In the genomic region with DNA sequence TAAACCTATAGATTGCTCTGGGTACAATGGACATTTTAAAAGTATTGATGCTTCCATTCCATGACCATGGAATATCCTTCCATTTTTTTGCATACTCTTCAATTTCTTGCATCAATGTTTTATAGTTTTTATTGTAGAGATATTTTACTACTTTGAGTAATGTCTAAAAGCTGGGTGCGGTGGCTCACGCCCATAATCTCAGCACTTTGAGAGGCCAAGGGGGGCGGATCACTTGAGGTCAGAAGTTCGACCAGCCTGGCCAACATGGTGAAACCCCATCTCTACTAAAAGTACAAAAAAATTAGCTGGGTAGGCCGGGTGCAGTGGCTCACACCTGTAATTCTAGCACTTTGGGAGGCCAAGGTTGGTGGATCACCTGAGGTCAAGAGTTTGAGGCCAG, we compare ENCODE assay signal across 22 cellular contexts.
DNase-seq lines count a peak whose midpoint lies in the region; ATAC-seq, FAIRE-seq and TF ChIP-seq lines count a peak whose summit lies in the region.
"Had no signal": no experiment of that assay in that cellular context is flagged by ENCODE, and none has a peak within 500 bp of the region (broad histone marks: within the 10 kb centered on the region; RNA-seq: fewer than 3 reads in every experiment).

No MANE protein-coding gene starts in this region.

- H3K27ac Mint-ChIP-seq in CD4-positive, alpha-beta T cell = no peak overlapping the region
- H3K27ac Mint-ChIP-seq: CD8-positive, alpha-beta T cell had no signal

- no peak overlapping the region for H3K9ac ChIP-seq in K562 (ENCODE audit: insufficient read depth in 1 of 2, low read depth in 2 of 2, low read length in 2 of 2)
- H3K9ac ChIP-seq: BLaER1 had no signal

- intact Hi-C loops in K562 (cut with micrococcal nuclease) (no loop called here), left colon (cut with DNase I, micrococcal nuclease) (no loop called here), transverse colon (cut with DNase I; ENCODE audit: low total_unique reads) (no loop called here)
- intact Hi-C loops in CD4-positive, alpha-beta T cell (cut with DNase I, micrococcal nuclease) = no loop called here

- H4K20me1 ChIP-seq in K562 (replicated peaks; ENCODE audit: control insufficient read depth, insufficient read depth, low read length) = no peaks in the 10 kb centered on the region
- H4K20me1 ChIP-seq: BLaER1 had no signal

- in situ Hi-C loops in K562 (cut with MboI) (no loop called here), transverse colon (cut with MboI; ENCODE audit: low pct_ligation_motif_present in 1 of 4, low pct_unique_long_range_greater_than_20kb in 1 of 4, low sequenced_read_pairs in 3 of 4) (no loop called here)

- H3K27ac ChIP-seq in K562 (ENCODE audit: extremely low read depth, low read depth, low read length) = no peak overlapping the region
- H3K27ac ChIP-seq in transverse colon = no peak overlapping the region
- no peak overlapping the region for H3K27ac ChIP-seq in CD4-positive, alpha-beta T cell (ENCODE audit: low read depth, low read length)
- H3K27ac ChIP-seq: 22Rv1, BLaER1 had no signal

- TF ChIP-seq CTCF in K562 (IDR thresholded peaks at IDR 0.05 in 2 of 3, conservative IDR thresholded peaks at IDR 0.05 in 1 of 3; ENCODE audit: insufficient read depth in 2 of 3, low read depth in 1 of 3, low read length in 3 of 3) = no peak
- no peak for TF ChIP-seq CTCF in transverse colon (IDR thresholded peaks at IDR 0.05)
- TF ChIP-seq CTCF in CD4-positive, alpha-beta T cell (IDR thresholded peaks at IDR 0.05) = no peak

- H3K4me1 ChIP-seq in K562 (replicated peaks in 1 of 2; ENCODE audit: control insufficient read depth in 2 of 2, insufficient read depth in 2 of 2, low read length in 2 of 2) = 0 out of 5 replicates have a peak, but pooled peaks cover 0 to under 1% of the 10 kb centered on the region in 2 experiments
- peaks cover 0 to 14% (median 3%) of the 10 kb centered on the region in 4 donors for H3K4me1 ChIP-seq in transverse colon
- H3K4me1 ChIP-seq: BE2C, BLaER1, Caco-2 had no signal

- H3K4me3 ChIP-seq in K562 = no peak overlapping the region
- no peak overlapping the region for H3K4me3 ChIP-seq in transverse colon
- H3K4me3 ChIP-seq: BLaER1 had no signal

- POLR2A ChIA-PET in K562 (lab: Yijun Ruan, JAX) = interaction anchor here (0.6 kb wide), 1 partner anchor 237 kb away, joined by 3 read pairs; no protein-coding TSS in a partner anchor
- POLR2A ChIA-PET in CD4-positive, alpha-beta T cell (lab: Charles Lee) = interaction anchor here (0.8 to 2.6 kb wide), 4 partner anchors 10 to 91 kb away, joined by 3 to 8 read pairs (median 6); no protein-coding TSS in a partner anchor

- no peak for FAIRE-seq in K562 (lab: Jason Lieb, UNC)
- FAIRE-seq: A204.1, D721Med, G401.6, GM12891, GM19239 had no signal

- 95% methylated on average over 5 of the region's 5 CpGs for WGBS in K562 (ENCODE audit: insufficient coverage, low coverage, missing lambda C conversion rate)
- 60 to 77% methylated on average over 1 to 5 of the region's 5 CpGs for WGBS in transverse colon (ENCODE audit: low coverage in 1 of 2), 2 donors

- no peaks in the 10 kb centered on the region for H3K9me1 ChIP-seq in K562 (ENCODE audit: control insufficient read depth, insufficient read depth, low read length)

- no peaks in the 10 kb centered on the region for H3K27me3 ChIP-seq in K562 (ENCODE audit: control insufficient read depth in 2 of 2, insufficient read depth in 2 of 2, low read length in 2 of 2)
- no peaks in the 10 kb centered on the region for H3K27me3 ChIP-seq in transverse colon
- no peaks in the 10 kb centered on the region for H3K27me3 ChIP-seq in CD4-positive, alpha-beta T cell (ENCODE audit: control insufficient read depth, insufficient read depth, low read length)
- H3K27me3 ChIP-seq: BE2C, BLaER1 had no signal

- H2AFZ ChIP-seq in K562 (ENCODE audit: low read depth, low read length) = no peak overlapping the region

- TF ChIP-seq POLR2A in K562 (conservative IDR thresholded peaks at IDR 0.05) = no peak
- TF ChIP-seq POLR2A in transverse colon (IDR thresholded peaks at IDR 0.05) = no peak

- no peaks in the 10 kb centered on the region for H3K9me3 Mint-ChIP-seq in CD4-positive, alpha-beta T cell

- BruUV-seq in K562 (replicated peaks; lab: Mats Ljungman, UMichigan) = no TSS peak

- DNase-seq in K562 (ENCODE audit: extremely low read depth in 1 of 4, low spot score in 3 of 4) (no peak), left colon (peak; percentile 30 to 46), transverse colon (peak; percentile 57), T-helper 2 cell (no peak)
- no peak for DNase-seq in CD4-positive, alpha-beta T cell
- DNase-seq: ACHN; BE2C; C1 segment of cervical spinal cord; Caco-2; Calu3; CD4-positive, CD25-positive, alpha-beta regulatory T cell; CD8-positive, alpha-beta T cell; DMS79 treated with DMSO at 0.1 percent for 48 hours; GF-D8 had no signal

- no peak for ATAC-seq in K562
- peak; percentile 84 for ATAC-seq in left colon
- ATAC-seq in CD4-positive, alpha-beta T cell (ENCODE audit: poor library complexity) = no peak
- ATAC-seq: CD8-positive, alpha-beta T cell had no signal

- H3K4me3 Mint-ChIP-seq in CD4-positive, alpha-beta T cell = no peak overlapping the region
- H3K4me3 Mint-ChIP-seq: CD14-positive monocyte; CD4-positive, CD25-positive, alpha-beta regulatory T cell; CD8-positive, alpha-beta T cell had no signal

- H3K27me3 Mint-ChIP-seq in CD4-positive, alpha-beta T cell = no peaks in the 10 kb centered on the region
- H3K27me3 Mint-ChIP-seq: CD4-positive, CD25-positive, alpha-beta regulatory T cell had no signal

- peaks cover 28% of the 10 kb centered on the region for H3K79me2 ChIP-seq in K562 (ENCODE audit: control insufficient read depth, insufficient read depth, low read length)

- CTCF ChIA-PET in K562 (lab: Yijun Ruan, JAX; ENCODE audit: low intra/inter-chr PET ratio) = no interaction called here
- CTCF ChIA-PET in CD4-positive, alpha-beta T cell (lab: Charles Lee) = interaction anchor here (1.0 to 1.1 kb wide), 2 partner anchors 15 to 17 kb away, joined by 3 to 5 read pairs; no protein-coding TSS in a partner anchor

- no peak for TF ChIP-seq RAD21 in K562 (CRISPR knock-in tag; conservative IDR thresholded peaks at IDR 0.05 in 1 of 2, IDR thresholded peaks at IDR 0.05 in 1 of 2)

- no peak for TF ChIP-seq EP300 in K562 (IDR thresholded peaks at IDR 0.05; ENCODE audit: low read length)
- no peak for TF ChIP-seq EP300 in transverse colon (IDR thresholded peaks at IDR 0.05; ENCODE audit: low read depth)

- H3K36me3 Mint-ChIP-seq in CD4-positive, alpha-beta T cell (ENCODE audit: low read depth) = peaks cover 73% of the 10 kb centered on the region

- H3K4me2 ChIP-seq in K562 (ENCODE audit: insufficient read depth, low read length) = no peak overlapping the region
- H3K4me2 ChIP-seq: BLaER1 had no signal

- H3K9me3 ChIP-seq in K562 (replicated peaks; ENCODE audit: control insufficient read depth, insufficient read depth, low read depth, low read length) (no peaks in the 10 kb centered on the region), transverse colon (no peaks in the 10 kb centered on the region)
- no peaks in the 10 kb centered on the region for H3K9me3 ChIP-seq in CD4-positive, alpha-beta T cell (ENCODE audit: control insufficient read depth, low read length)
- H3K9me3 ChIP-seq: BE2C, Caco-2 had no signal

- H3K4me1 Mint-ChIP-seq in CD4-positive, alpha-beta T cell (ENCODE audit: low read depth) = peaks cover 45% of the 10 kb centered on the region
- H3K4me1 Mint-ChIP-seq: CD14-positive monocyte had no signal

- H3K36me3 ChIP-seq in K562 (ENCODE audit: control insufficient read depth, insufficient read depth, low read length) = peaks cover 34% of the 10 kb centered on the region; the same call in 1 of the 3 replicates
- H3K36me3 ChIP-seq in transverse colon = peaks cover 0 to 10% (median 0%) of the 10 kb centered on the region in 4 donors
- H3K36me3 ChIP-seq: BE2C had no signal

TF ChIP-seq in K562, 482 proteins besides CTCF, POLR2A, EP300 and RAD21:
- TF ChIP-seq YY1 (IDR thresholded peaks at IDR 0.05; ENCODE audit: borderline replicate concordance in 1 of 3, control insufficient read depth in 1 of 3, extremely low read depth in 1 of 3, insufficient read depth in 3 of 3, insufficient read length in 1 of 3, insufficient replicate concordance in 2 of 3, low read depth in 1 of 3, low read length in 2 of 3) (no peak), C11orf30 (IDR thresholded peaks at IDR 0.05; ENCODE audit: low read depth) (peak; percentile 15; the same call in 1 of the 2 replicates), ZNF316 (IDR thresholded peaks at IDR 0.05) (peak; percentile 17; the same call in 1 of the 2 replicates), CHCHD3 (CRISPR knock-in tag; IDR thresholded peaks at IDR 0.05) (no peak), MBD2 (IDR thresholded peaks at IDR 0.05; ENCODE audit: borderline replicate concordance, low read depth) (no peak), FOXJ2 (tag; IDR thresholded peaks at IDR 0.05) (no peak), ZNF764 (CRISPR knock-in tag; IDR thresholded peaks at IDR 0.05; ENCODE audit: low read depth) (no peak)
- TF ChIP-seq, protein P1, sequence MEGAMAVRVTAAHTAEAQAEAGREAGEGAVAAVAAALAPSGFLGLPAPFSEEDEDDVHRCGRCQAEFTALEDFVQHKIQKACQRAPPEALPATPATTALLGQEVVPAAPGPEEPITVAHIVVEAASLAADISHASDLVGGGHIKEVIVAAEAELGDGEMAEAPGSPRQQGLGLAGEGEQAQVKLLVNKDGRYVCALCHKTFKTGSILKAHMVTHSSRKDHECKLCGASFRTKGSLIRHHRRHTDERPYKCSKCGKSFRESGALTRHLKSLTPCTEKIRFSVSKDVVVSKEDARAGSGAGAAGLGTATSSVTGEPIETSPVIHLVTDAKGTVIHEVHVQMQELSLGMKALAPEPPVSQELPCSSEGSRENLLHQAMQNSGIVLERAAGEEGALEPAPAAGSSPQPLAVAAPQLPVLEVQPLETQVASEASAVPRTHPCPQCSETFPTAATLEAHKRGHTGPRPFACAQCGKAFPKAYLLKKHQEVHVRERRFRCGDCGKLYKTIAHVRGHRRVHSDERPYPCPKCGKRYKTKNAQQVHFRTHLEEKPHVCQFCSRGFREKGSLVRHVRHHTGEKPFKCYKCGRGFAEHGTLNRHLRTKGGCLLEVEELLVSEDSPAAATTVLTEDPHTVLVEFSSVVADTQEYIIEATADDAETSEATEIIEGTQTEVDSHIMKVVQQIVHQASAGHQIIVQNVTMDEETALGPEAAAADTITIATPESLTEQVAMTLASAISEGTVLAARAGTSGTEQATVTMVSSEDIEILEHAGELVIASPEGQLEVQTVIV (CRISPR knock-in tag; IDR thresholded peaks at IDR 0.05; ENCODE audit: borderline replicate concordance) = no peak
- TF ChIP-seq, protein P2, sequence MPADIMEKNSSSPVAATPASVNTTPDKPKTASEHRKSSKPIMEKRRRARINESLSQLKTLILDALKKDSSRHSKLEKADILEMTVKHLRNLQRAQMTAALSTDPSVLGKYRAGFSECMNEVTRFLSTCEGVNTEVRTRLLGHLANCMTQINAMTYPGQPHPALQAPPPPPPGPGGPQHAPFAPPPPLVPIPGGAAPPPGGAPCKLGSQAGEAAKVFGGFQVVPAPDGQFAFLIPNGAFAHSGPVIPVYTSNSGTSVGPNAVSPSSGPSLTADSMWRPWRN (IDR thresholded peaks at IDR 0.05; ENCODE audit: low read depth) = no peak

Comparison
In these comparisons a context has a peak if more than half of its experiments do, and no peak if none do; other contexts are left out.
1. DNase-seq: peak in left colon (2 of 2) and transverse colon (single experiment); none in K562 (0 of 4), T-helper 2 cell (0 of 5) and CD4-positive, alpha-beta T cell (0 of 10).